Comparison of ENCODE assay signal across 2 cellular contexts in genomic region chr1:111032295-111032897, GRCh38.
A peak's percentile ranks its signal among the peaks of the same experiment; 100 is the strongest.
TF ChIP-seq lines count a peak whose summit lies in the region.

No MANE protein-coding gene starts in this region.

TF ChIP-seq in SK-N-SH, 30 proteins besides CTCF, POLR2A, EP300 and RAD21:
- TF ChIP-seq JUND (IDR thresholded peaks at IDR 0.05), result no peak
- TF ChIP-seq SMC3 (IDR thresholded peaks at IDR 0.05; ENCODE audit: low read depth, low read length), result 0 out of 2 replicates have a peak, but pooled peaks have one; percentile 23

TF ChIP-seq in H1, 55 proteins besides CTCF, POLR2A, EP300 and RAD21:
- TF ChIP-seq ASH2L (IDR thresholded peaks at IDR 0.05; ENCODE audit: low read length), result no peak
- TF ChIP-seq GABPA (IDR thresholded peaks at IDR 0.05; ENCODE audit: borderline replicate concordance, insufficient read depth, low read length), result no peak
- TF ChIP-seq CREB1 (IDR thresholded peaks at IDR 0.05), result no peak
- TF ChIP-seq ATF2 (IDR thresholded peaks at IDR 0.05; ENCODE audit: low read length), result no peak
- no peak for TF ChIP-seq KDM1A (IDR thresholded peaks at IDR 0.05; ENCODE audit: borderline replicate concordance, low read length)
- no peak for TF ChIP-seq ZNF274 (IDR thresholded peaks at IDR 0.05; ENCODE audit: borderline replicate concordance, extremely low read depth, low read length)
- no peak for TF ChIP-seq MAX (IDR thresholded peaks at IDR 0.05)
- no peak for TF ChIP-seq BRCA1 (IDR thresholded peaks at IDR 0.05; ENCODE audit: low read depth, low read length)
- no peak for TF ChIP-seq ATF3 (IDR thresholded peaks at IDR 0.05; ENCODE audit: insufficient read depth, low read depth, low read length)
- no peak for TF ChIP-seq HDAC6 (IDR thresholded peaks at IDR 0.05; ENCODE audit: low read depth, low read length)
- no peak for TF ChIP-seq RFX5 (IDR thresholded peaks at IDR 0.05; ENCODE audit: borderline replicate concordance, low read depth, low read length)
- no peak for TF ChIP-seq SIN3A (conservative IDR thresholded peaks at IDR 0.05 in 1 of 2, IDR thresholded peaks at IDR 0.05 in 1 of 2; ENCODE audit: low read depth in 1 of 2, low read length in 2 of 2)
- no peak for TF ChIP-seq SIRT6 (IDR thresholded peaks at IDR 0.05; ENCODE audit: low read length)
- no peak for TF ChIP-seq HDAC2 (IDR thresholded peaks at IDR 0.05; ENCODE audit: borderline replicate concordance in 1 of 2, low read depth in 2 of 2, low read length in 2 of 2)
- TF ChIP-seq SAP30 (IDR thresholded peaks at IDR 0.05; ENCODE audit: insufficient read depth, insufficient replicate concordance, low read length), result no peak
- TF ChIP-seq USF2 (IDR thresholded peaks at IDR 0.05; ENCODE audit: low read length), result no peak
- no peak for TF ChIP-seq CHD7 (IDR thresholded peaks at IDR 0.05; ENCODE audit: insufficient replicate concordance, low read length)
- TF ChIP-seq SRF (IDR thresholded peaks at IDR 0.05; ENCODE audit: low read depth, low read length), result no peak
- no peak for TF ChIP-seq RNF2 (IDR thresholded peaks at IDR 0.05; ENCODE audit: borderline replicate concordance, low read depth, low read length, missing control alignments, poor library complexity, severe bottlenecking)
